In genomic region chr11:3423138-3423715, GRCh38 we compare ENCODE assay signal across 8 cellular contexts. TPM values are rescaled to one million over a fixed set of nuclear protein-coding genes. Genes with fewer than 3 reads are reported as not detected.
DNase-seq lines count a peak whose midpoint lies in the region; ATAC-seq and TF ChIP-seq lines count a peak whose summit lies in the region.
"Not testable (repeated sequence)": the region's sequence is repeated elsewhere in the genome, so short reads cannot be mapped to it uniquely, and the experiment has no call there.

No MANE protein-coding gene starts in this region.

- H3K79me2 ChIP-seq in OCI-LY7 (ENCODE audit: insufficient read depth, low read depth, low read length): not testable (repeated sequence)

- not testable (repeated sequence) for H3K9me3 ChIP-seq in HUES48 (ENCODE audit: control insufficient read depth, insufficient read depth, low read length); OCI-LY7 (ENCODE audit: low read length); endodermal cell (ENCODE audit: control insufficient read depth, low read length); ovary; upper lobe of right lung

- not testable (repeated sequence) for H3K9me3 Mint-ChIP-seq in activated T-helper 2 cell treated with anti-CD3 and anti-CD28 coated beads, Interferon-gamma antibody, Interleukin-2, Interleukin-4, amounts not matched to agents 10 μg/mL and 5 μg/mL and 100 μg/mL, durations not matched to agents 14 hours and 24 hours and 36 hours; endodermal cell

- not testable (repeated sequence) for TF ChIP-seq EP300 in ovary (IDR thresholded peaks at IDR 0.05)

- not testable (repeated sequence) for TF ChIP-seq CTCF in OCI-LY7 (conservative IDR thresholded peaks at IDR 0.05; ENCODE audit: low read length); endodermal cell (conservative IDR thresholded peaks at IDR 0.05); ovary (IDR thresholded peaks at IDR 0.05); upper lobe of right lung (IDR thresholded peaks at IDR 0.05)

- not testable (repeated sequence) for H3K4me1 Mint-ChIP-seq in activated T-helper 2 cell treated with anti-CD3 and anti-CD28 coated beads, Interferon-gamma antibody, Interleukin-2, Interleukin-4, amounts not matched to agents 10 μg/mL and 5 μg/mL and 100 μg/mL, durations not matched to agents 14 hours and 24 hours and 36 hours (ENCODE audit: low read depth)
- peaks cover 12% of the 10 kb centered on the region for H3K4me1 Mint-ChIP-seq in endodermal cell

- not testable (repeated sequence) for H3K27ac Mint-ChIP-seq in activated T-helper 2 cell treated with anti-CD3 and anti-CD28 coated beads, Interferon-gamma antibody, Interleukin-2, Interleukin-4, amounts not matched to agents 10 μg/mL and 5 μg/mL and 100 μg/mL, durations not matched to agents 14 hours and 24 hours and 36 hours; endodermal cell

- H3K9ac ChIP-seq in HUES48 (ENCODE audit: low read depth, low read length); endodermal cell (ENCODE audit: extremely low read depth, low read length, poor library complexity, severe bottlenecking): not testable (repeated sequence)

- DNase-seq in DMS 273 (lab: John Stamatoyannopoulos, UW; ENCODE audit: unreplicated experiment) (peak; percentile 27), inferior parietal cortex (ENCODE audit: extremely low spot score) (peak; percentile 4)
- not testable (repeated sequence) for DNase-seq in OCI-LY7 (ENCODE audit: low spot score); activated T-helper 2 cell treated with anti-CD3 and anti-CD28 coated beads, Interferon-gamma antibody, Interleukin-2, Interleukin-4, amounts not matched to agents 10 μg/mL and 5 μg/mL and 100 μg/mL, durations not matched to agents 14 hours and 24 hours and 36 hours (ENCODE audit: low spot score); endodermal cell; ovary; upper lobe of right lung

- not testable (repeated sequence) for H3K4me1 ChIP-seq in HUES48 (ENCODE audit: control insufficient read depth, insufficient read depth, low read length); endodermal cell (ENCODE audit: control insufficient read depth, insufficient read depth, low read length); ovary (ENCODE audit: insufficient read depth); upper lobe of right lung
- H3K4me1 ChIP-seq in OCI-LY7 (ENCODE audit: insufficient read depth, low read length, poor library complexity, severe bottlenecking): peaks cover 14% of the 10 kb centered on the region

- H4K20me1 ChIP-seq in OCI-LY7 (ENCODE audit: insufficient read depth, low read length): not testable (repeated sequence)

- H3K27me3 Mint-ChIP-seq in activated T-helper 2 cell treated with anti-CD3 and anti-CD28 coated beads, Interferon-gamma antibody, Interleukin-2, Interleukin-4, amounts not matched to agents 10 μg/mL and 5 μg/mL and 100 μg/mL, durations not matched to agents 14 hours and 24 hours and 36 hours (ENCODE audit: low read depth): peaks cover 21% of the 10 kb centered on the region
- H3K27me3 Mint-ChIP-seq in endodermal cell (ENCODE audit: insufficient read depth): peaks cover 10% of the 10 kb centered on the region

- H3K4me3 ChIP-seq in HUES48 (ENCODE audit: low read depth, low read length) (peak overlapping the region; percentile 60), OCI-LY7 (ENCODE audit: low read depth, low read length, poor library complexity, severe bottlenecking) (peak overlapping the region; percentile 67), endodermal cell (ENCODE audit: low read length) (peak overlapping the region; percentile 76), ovary (peak overlapping the region; percentile 75), upper lobe of right lung (peak overlapping the region; percentile 75)

- peak overlapping the region; percentile 91 for H3K4me3 Mint-ChIP-seq in activated T-helper 2 cell treated with anti-CD3 and anti-CD28 coated beads, Interferon-gamma antibody, Interleukin-2, Interleukin-4, amounts not matched to agents 10 μg/mL and 5 μg/mL and 100 μg/mL, durations not matched to agents 14 hours and 24 hours and 36 hours (ENCODE audit: low read depth)
- peak overlapping the region; percentile 76 for H3K4me3 Mint-ChIP-seq in endodermal cell

- H3K27ac ChIP-seq in HUES48 (ENCODE audit: low read depth, low read length) (peak overlapping the region; percentile 55), ovary (peak overlapping the region; percentile 82 to 91), upper lobe of right lung (peak overlapping the region; percentile 51)
- not testable (repeated sequence) for H3K27ac ChIP-seq in OCI-LY7 (ENCODE audit: low read depth, low read length, poor library complexity, severe bottlenecking); endodermal cell (ENCODE audit: low read depth, low read length)

- H3K36me3 Mint-ChIP-seq in activated T-helper 2 cell treated with anti-CD3 and anti-CD28 coated beads, Interferon-gamma antibody, Interleukin-2, Interleukin-4, amounts not matched to agents 10 μg/mL and 5 μg/mL and 100 μg/mL, durations not matched to agents 14 hours and 24 hours and 36 hours (ENCODE audit: low read depth); endodermal cell (ENCODE audit: low read depth): not testable (repeated sequence)

- not testable (repeated sequence) for H3K9me2 ChIP-seq in OCI-LY7 (ENCODE audit: insufficient read depth, low read length)

- not testable (repeated sequence) for H3K36me3 ChIP-seq in HUES48 (ENCODE audit: control insufficient read depth, insufficient read depth, low read length); OCI-LY7 (ENCODE audit: insufficient read depth, low read length); endodermal cell (ENCODE audit: control insufficient read depth, insufficient read depth, low read length); ovary; upper lobe of right lung

- not testable (repeated sequence) for BruUV-seq in OCI-LY7 (replicated peaks; lab: Mats Ljungman, UMichigan)

- not testable (repeated sequence) for H3K27me3 ChIP-seq in HUES48 (ENCODE audit: control insufficient read depth, insufficient read depth, low read length); endodermal cell (ENCODE audit: control insufficient read depth, insufficient read depth, low read length, poor library complexity, severe bottlenecking); ovary; upper lobe of right lung

- intact Hi-C loops in OCI-LY7 (cut with micrococcal nuclease; ENCODE audit: unreplicated experiment): loop anchor here (5.0 kb wide), 1 partner anchor 46 kb away; the partner anchor contains the start of gene ZNF195
- intact Hi-C loops in activated T-helper 2 cell treated with anti-CD3 and anti-CD28 coated beads, Interferon-gamma antibody, Interleukin-2, Interleukin-4, amounts not matched to agents 10 μg/mL and 5 μg/mL and 100 μg/mL, durations not matched to agents 14 hours and 24 hours and 36 hours (cut with micrococcal nuclease); ovary (cut with DNase I); upper lobe of right lung (cut with DNase I): not testable (repeated sequence)

- POLR2A ChIA-PET in OCI-LY7 (lab: Charles Lee): not testable (repeated sequence)

- H2AFZ ChIP-seq in OCI-LY7 (ENCODE audit: low read length): peak overlapping the region; percentile 64

- ATAC-seq in upper lobe of right lung: not testable (repeated sequence)

- TF ChIP-seq POLR2A in ovary (IDR thresholded peaks at IDR 0.05): peak; percentile 42

- CTCF ChIA-PET in OCI-LY7 (lab: Charles Lee; ENCODE audit: unreplicated experiment): interaction anchor here (0.6 kb wide), 1 partner anchor 200 kb away, joined by 3 read pairs; no protein-coding TSS in a partner anchor

- WGBS in endodermal cell (ENCODE audit: insufficient coverage in 1 of 2, insufficient read length in 1 of 2), 2 experiments: 0 to 1% methylated on average over 13 to 44 of the region's 45 CpGs
- 0% methylated on average over 29 to 40 of the region's 45 CpGs for WGBS in ovary, 3 donors

- peak overlapping the region; percentile 70 for H3K4me2 ChIP-seq in OCI-LY7 (ENCODE audit: low read length)

RNA-seq across cellular contexts. Expression of gene ZNF195, which starts 44.3 kb away (rescaled TPM):
- 82.3 and 100 TPM in 2 replicates for total RNA-seq in OCI-LY7 (2014; rRNA removed; shearing (Covaris generic))
- 95.1 and 95.7 TPM in 2 replicates for total RNA-seq in OCI-LY7 (2022)
- 36.2 and 36.9 TPM in 2 replicates for total RNA-seq in activated T-helper 2 cell treated with anti-CD3 and anti-CD28 coated beads, Interferon-gamma antibody, Interleukin-2, Interleukin-4, amounts not matched to agents 10 μg/mL and 5 μg/mL and 100 μg/mL, durations not matched to agents 14 hours and 24 hours and 36 hours
- 10 to 100 TPM; 47.2 to 65.1 TPM for total RNA-seq in endodermal cell
- 45.8 TPM for polyA plus RNA-seq in endodermal cell (2013, experiment 1 of 2)
- 41.1 TPM for polyA plus RNA-seq in endodermal cell (2013, experiment 2 of 2)
- total RNA-seq in ovary: 10 to 100 TPM; 13.4 to 26.0 (median 15.7) TPM
- 1 to 10 TPM; 8.3 to 8.4 TPM for polyA plus RNA-seq in ovary
- 20.0 TPM for total RNA-seq in upper lobe of right lung
